Comparison of ENCODE assay signal across 21 cellular contexts in the genomic region with DNA sequence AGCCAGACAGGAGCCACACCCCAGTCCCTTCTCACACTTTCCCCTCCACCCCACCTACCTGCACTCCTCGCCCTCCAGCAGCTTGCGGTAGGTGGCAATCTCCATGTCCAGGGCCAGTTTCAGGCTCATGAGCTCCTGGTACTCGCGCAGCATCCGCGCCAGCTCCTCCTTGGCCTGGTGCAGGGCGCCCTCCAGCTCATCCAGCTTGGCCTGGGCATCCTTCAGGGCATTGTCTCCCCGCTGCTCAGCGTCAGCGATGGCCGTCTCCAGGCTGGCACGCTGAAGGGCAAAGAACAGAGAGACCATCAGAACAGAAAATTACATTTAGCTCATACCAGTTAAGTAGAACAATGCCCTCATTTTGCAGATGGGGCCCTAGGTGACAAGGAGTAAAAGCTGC. TPM values are rescaled to one million over a fixed set of nuclear protein-coding genes. Genes with fewer than 3 reads are reported as not detected.
"Had no signal": no experiment of that assay in that cellular context is flagged by ENCODE, and none has a peak within 500 bp of the region (broad histone marks: within the 10 kb centered on the region; RNA-seq: fewer than 3 reads in every experiment).

No MANE protein-coding gene starts in this region.

- H3K4me1 ChIP-seq: SJSA1 had no signal

- H3K9me3 ChIP-seq: SJSA1 had no signal

- H3K9me3 Mint-ChIP-seq: activated CD8-positive, alpha-beta T cell treated with anti-CD3 and anti-CD28 coated beads for 36 hours; T-helper 1 cell treated with Interleukin-12 subunit alpha and Interleukin-12 subunit beta and Interleukin-4 antibody, amounts not matched to agents 30 μg/mL and 1 μg/mL, for 36 hours had no signal

- DNase-seq: activated CD4-positive, alpha-beta T cell treated with anti-CD3 and anti-CD28 coated beads for 4 hours; activated CD8-positive, alpha-beta memory T cell treated with anti-CD3 and anti-CD28 coated beads, Interleukin-2, amount 50 U/mL, for 4 hours; activated CD8-positive, alpha-beta T cell treated with anti-CD3 and anti-CD28 coated beads for 36 hours; activated naive CD4-positive, alpha-beta T cell; brain microvascular endothelial cell; Kasumi-1; NCI-H1048; NCI-H1417 treated with DMSO at 0.1 percent for 48 hours; NCI-H1694; NCI-H524; PC-3; SHP77; SW 1271 had no signal

- H3K36me3 ChIP-seq: brain microvascular endothelial cell, cardiac muscle cell, SJSA1 had no signal

- ATAC-seq: activated CD4-positive, CD25-positive, alpha-beta regulatory T cell treated with anti-CD3 and anti-CD28 coated beads, Interleukin-2, amount 50 U/mL, for 24 hours; activated CD8-positive, alpha-beta T cell treated with anti-CD3 and anti-CD28 coated beads for 36 hours; K562; PC-3; SK-N-SH treated with all-trans-retinoic acid at 6 μM for 48 hours had no signal

- H3K4me3 Mint-ChIP-seq: activated CD8-positive, alpha-beta T cell treated with anti-CD3 and anti-CD28 coated beads for 36 hours; activated naive CD8-positive, alpha-beta T cell; T-helper 1 cell treated with Interleukin-12 subunit alpha and Interleukin-12 subunit beta and Interleukin-4 antibody, amounts not matched to agents 30 μg/mL and 1 μg/mL, for 36 hours had no signal

- H3K36me3 Mint-ChIP-seq: activated naive CD8-positive, alpha-beta T cell had no signal

- H3K4me3 ChIP-seq: cardiac muscle cell, K562, SJSA1 had no signal

- H3K27ac ChIP-seq: brain microvascular endothelial cell, cardiac muscle cell, SJSA1 had no signal

- H3K27ac Mint-ChIP-seq: activated CD8-positive, alpha-beta T cell treated with anti-CD3 and anti-CD28 coated beads for 36 hours; activated naive CD8-positive, alpha-beta T cell; T-helper 1 cell treated with Interleukin-12 subunit alpha and Interleukin-12 subunit beta and Interleukin-4 antibody, amounts not matched to agents 30 μg/mL and 1 μg/mL, for 36 hours had no signal

RNA-seq across cellular contexts. Expression of gene KRT74, which starts 5.5 kb away (rescaled TPM):
- total RNA-seq: activated CD8-positive, alpha-beta T cell treated with anti-CD3 and anti-CD28 coated beads for 36 hours; cardiac muscle cell; K562; PC-3; SJSA1 had no signal
- polyA plus RNA-seq: adipose tissue, cardiac muscle cell, K562 had no signal

RNA-seq across cellular contexts. Expression of gene KRT71, which starts 15.2 kb away (rescaled TPM):
- total RNA-seq: activated CD8-positive, alpha-beta T cell treated with anti-CD3 and anti-CD28 coated beads for 36 hours; cardiac muscle cell; K562; PC-3; SJSA1 had no signal
- polyA plus RNA-seq: adipose tissue, cardiac muscle cell, K562 had no signal

RNA-seq across cellular contexts. Expression of gene KRT72, which starts 33.2 kb away (rescaled TPM):
- total RNA-seq: cardiac muscle cell, K562, PC-3, SJSA1 had no signal
- polyA plus RNA-seq: cardiac muscle cell, K562 had no signal

RNA-seq across cellular contexts. Expression of gene KRT5, which starts 47.9 kb away (rescaled TPM):
- total RNA-seq: activated CD8-positive, alpha-beta T cell treated with anti-CD3 and anti-CD28 coated beads for 36 hours; cardiac muscle cell; K562; PC-3; SJSA1 had no signal

RNA-seq across cellular contexts. Expression of gene KRT73, which starts 50.2 kb away (rescaled TPM):
- total RNA-seq: cardiac muscle cell, PC-3, SJSA1 had no signal
- polyA plus RNA-seq: cardiac muscle cell had no signal
